ENCODE assay signal across 14 cellular contexts in genomic region chr3:166900866-166901577, GRCh38.
"Had no signal": no experiment of that assay in that cellular context is flagged by ENCODE, and none has a peak within 500 bp of the region (broad histone marks: within the 10 kb centered on the region; RNA-seq: fewer than 3 reads in every experiment).

No MANE protein-coding gene starts in this region.

- H3K27ac ChIP-seq: right atrium auricular region, thyroid gland had no signal

- H3K4me3 ChIP-seq: right atrium auricular region, thyroid gland had no signal

- H3K27me3 ChIP-seq: right atrium auricular region, thyroid gland had no signal

- H3K9me3 ChIP-seq: right atrium auricular region, thyroid gland had no signal

- ATAC-seq: activated CD8-positive, alpha-beta T cell treated with anti-CD3 and anti-CD28 coated beads for 36 hours; stimulated activated naive B cell treated with anti-CD40 and anti-IgM and Interleukin-4, amounts not matched to agents 10 μg/mL and 1 μg/mL and 100 μg/mL, for 72 hours had no signal

- DNase-seq: activated B cell treated with CpG ODN at 0.5 μM for 24 hours; activated CD4-positive, alpha-beta T cell treated with anti-CD3 and anti-CD28 coated beads for 48 hours; activated CD8-positive, alpha-beta T cell treated with anti-CD3 and anti-CD28 coated beads for 36 hours; activated gamma-delta T cell; activated T-cell treated with anti-CD3 and anti-CD28 coated beads, Interleukin-2, amount 50 U/mL, for 48 hours; amygdala; cortex of kidney; effector CD4-positive, alpha-beta T cell; foreskin melanocyte; occipital lobe; stimulated activated CD4-positive, alpha-beta T cell treated with anti-CD3 and anti-CD28 coated beads, Interleukin-2, amount 100 ng/mL, for 48 hours; stimulated activated naive B cell treated with anti-CD40 and anti-IgM and Interleukin-4, amounts not matched to agents 10 μg/mL and 1 μg/mL and 100 μg/mL, for 72 hours; thyroid gland had no signal

- H3K36me3 ChIP-seq: right atrium auricular region, thyroid gland had no signal

- H3K4me1 ChIP-seq: right atrium auricular region, thyroid gland had no signal
